9 cellular contexts compared by ENCODE assay signal in the genomic region with DNA sequence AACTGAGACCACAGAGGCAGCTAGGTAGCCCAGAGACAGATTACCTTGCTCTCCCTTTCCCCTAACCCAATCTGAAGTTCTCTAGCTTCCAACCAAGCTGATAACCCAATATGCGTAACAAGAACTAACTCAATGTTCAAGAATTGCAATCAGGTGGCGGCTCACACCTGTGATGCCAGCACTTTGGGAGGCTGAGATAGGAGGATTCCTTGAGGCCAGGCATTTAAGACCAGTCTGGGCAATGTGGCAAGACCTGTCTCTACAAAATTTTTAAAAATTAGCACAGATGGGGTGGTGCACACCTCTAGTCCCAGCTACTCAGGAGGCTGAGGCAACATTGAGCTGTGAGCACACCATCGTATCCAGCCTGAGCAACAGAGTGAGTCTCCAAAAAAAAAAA.
"Had no signal": no experiment of that assay in that cellular context is flagged by ENCODE, and none has a peak within 500 bp of the region (broad histone marks: within the 10 kb centered on the region; RNA-seq: fewer than 3 reads in every experiment).

No MANE protein-coding gene starts in this region.

- H3K9ac ChIP-seq: GM23248 had no signal

- H3K36me3 ChIP-seq: HAP-1 had no signal

- H3K4me3 Mint-ChIP-seq: GM23338, H9, HFFc6 had no signal

- ATAC-seq: GM23338, HCT116 had no signal

- DNase-seq: GM23248, GOT3, H7, H9, HCEC 1CT, HFFc6 had no signal

- H3K4me1 Mint-ChIP-seq: GM23338, H9 had no signal

- H3K4me1 ChIP-seq: HAP-1 had no signal

- H3K9me3 ChIP-seq: HAP-1 had no signal

- H3K27ac Mint-ChIP-seq: GM23338, H9, HFFc6 had no signal

- H3K4me3 ChIP-seq: GM23248, GM23338, HAP-1 had no signal

- H3K9me3 Mint-ChIP-seq: HFFc6 had no signal

- H2AFZ ChIP-seq: GM23248, GM23338 had no signal

- H3K27ac ChIP-seq: GM23248 had no signal

- H3K4me2 ChIP-seq: GM23338 had no signal
